In the genomic region with DNA sequence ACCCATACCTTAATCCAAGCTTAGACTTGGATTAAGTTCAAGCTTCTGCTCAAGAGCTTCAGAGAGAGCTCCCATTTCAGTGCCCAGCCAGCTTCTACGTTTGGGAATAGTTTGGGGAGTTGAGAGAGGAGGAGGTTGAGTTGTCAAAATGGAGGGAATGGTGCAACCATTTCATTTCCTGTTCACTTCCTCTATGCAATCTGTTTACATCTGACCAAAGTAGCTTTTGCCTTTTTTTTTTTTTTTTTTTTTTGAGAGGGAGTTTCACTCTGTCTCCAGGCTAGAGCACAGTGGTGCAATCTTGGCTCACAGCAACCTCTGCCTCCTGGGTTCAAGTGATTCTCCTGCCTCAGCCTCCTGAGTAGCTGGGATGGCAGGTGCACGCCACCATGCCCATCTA, we compare ENCODE assay signal across 26 cellular contexts.
A peak's percentile ranks its signal among the peaks of the same experiment; 100 is the strongest.
DNase-seq lines count a peak whose midpoint lies in the region; ATAC-seq, FAIRE-seq and TF ChIP-seq lines count a peak whose summit lies in the region.
"Had no signal": no experiment of that assay in that cellular context is flagged by ENCODE, and none has a peak within 500 bp of the region (broad histone marks: within the 10 kb centered on the region; RNA-seq: fewer than 3 reads in every experiment).

No MANE protein-coding gene starts in this region.

- in situ Hi-C loops in HepG2 (cut with HindIII; ENCODE audit: extremely low pct_ligation_motif_present, low pct_unique_long_range_greater_than_20kb), result no loop called here

- ATAC-seq in activated CD8-positive, alpha-beta memory T cell treated with anti-CD3 and anti-CD28 coated beads, Interleukin-2, amount 10 ng/mL, durations not matched to agents 7 days and 5 days, result peak; percentile 37
- peak; percentile 26 for ATAC-seq in activated B cell treated with CpG ODN at 0.5 μM for 24 hours (ENCODE audit: low read depth)
- ATAC-seq in stimulated activated memory B cell treated with anti-CD40 and anti-IgM and Interleukin-4, amounts not matched to agents 10 μg/mL and 1 μg/mL and 100 μg/mL, for 72 hours, result no peak
- ATAC-seq in HepG2, result no peak
- ATAC-seq in HG03442 (IDR thresholded peaks at IDR 0.05; ENCODE audit: unreplicated experiment), result no peak
- ATAC-seq: body of pancreas, heart left ventricle, left cardiac atrium had no signal

- intact Hi-C loops in activated B cell treated with CpG ODN at 0.5 μM for 24 hours (cut with micrococcal nuclease), result no loop called here
- intact Hi-C loops in HepG2 (cut with micrococcal nuclease; ENCODE audit: unreplicated experiment), result no loop called here

- DNase-seq in activated CD8-positive, alpha-beta memory T cell treated with anti-CD3 and anti-CD28 coated beads, Interleukin-2, amount 10 ng/mL, durations not matched to agents 7 days and 5 days, result no peak
- DNase-seq in activated CD8-positive, alpha-beta memory T cell treated with anti-CD3 and anti-CD28 coated beads, Interleukin-2, amount 50 U/mL, for 4 hours, result no peak
- DNase-seq in NB4 (ENCODE audit: low read depth) (peak; percentile 36), activated B cell treated with CpG ODN at 0.5 μM for 24 hours (no peak), KG1 (lab: John Stamatoyannopoulos, UW) (no peak), HepG2 (ENCODE audit: low spot score) (no peak)
- DNase-seq: activated effector memory CD4-positive, alpha-beta T cell treated with anti-CD3 and anti-CD28 coated beads, Interleukin-2, amount 50 U/mL, for 16 hours; activated T-cell treated with anti-CD3 and anti-CD28 coated beads for 4 hours; body of pancreas; DMS79 treated with DMSO at 0.1 percent for 48 hours; effector CD8-positive, alpha-beta T cell; erythroblast; foreskin fibroblast; HCEC 1CT; heart left ventricle; left cardiac atrium; NCI-H1417 treated with DMSO at 0.1 percent for 48 hours; NCI-H2081 treated with DMSO at 0.1 percent for 48 hours; occipital lobe; stimulated activated CD4-positive, alpha-beta T cell treated with anti-CD3 and anti-CD28 coated beads, Interleukin-1b, Interleukin-23, amount 100 ng/mL, for 48 hours; stimulated activated naive CD4-positive, alpha-beta T cell; testis; WERI-Rb-1 had no signal

- H3K36me3 Mint-ChIP-seq in activated CD8-positive, alpha-beta memory T cell treated with anti-CD3 and anti-CD28 coated beads, Interleukin-2, amount 10 ng/mL, durations not matched to agents 7 days and 5 days, result peaks cover 70% of the 10 kb centered on the region
- H3K36me3 Mint-ChIP-seq in activated B cell treated with CpG ODN at 0.5 μM for 24 hours (ENCODE audit: low read depth), result peaks cover 43% of the 10 kb centered on the region
- peaks cover 42% of the 10 kb centered on the region for H3K36me3 Mint-ChIP-seq in stimulated activated memory B cell treated with anti-CD40 and anti-IgM and Interleukin-4, amounts not matched to agents 10 μg/mL and 1 μg/mL and 100 μg/mL, for 72 hours

- H3K4me1 ChIP-seq in HepG2 (ENCODE audit: insufficient read depth, low read length), result peaks cover 30% of the 10 kb centered on the region
- H3K4me1 ChIP-seq: body of pancreas, testis had no signal

- no peaks in the 10 kb centered on the region for H3K27me3 Mint-ChIP-seq in activated CD8-positive, alpha-beta memory T cell treated with anti-CD3 and anti-CD28 coated beads, Interleukin-2, amount 10 ng/mL, durations not matched to agents 7 days and 5 days
- no peaks in the 10 kb centered on the region for H3K27me3 Mint-ChIP-seq in activated B cell treated with CpG ODN at 0.5 μM for 24 hours
- no peaks in the 10 kb centered on the region for H3K27me3 Mint-ChIP-seq in stimulated activated memory B cell treated with anti-CD40 and anti-IgM and Interleukin-4, amounts not matched to agents 10 μg/mL and 1 μg/mL and 100 μg/mL, for 72 hours

- H3K79me2 ChIP-seq in HepG2 (ENCODE audit: insufficient read depth, low read length), result no peaks in the 10 kb centered on the region

- TF ChIP-seq EP300 in HepG2 (IDR thresholded peaks at IDR 0.05; ENCODE audit: low read depth in 2 of 2, low read length in 2 of 2) (no peak), HepG2 (CRISPR knock-in tag; IDR thresholded peaks at IDR 0.05; ENCODE audit: borderline replicate concordance) (no peak)

- CTCF ChIA-PET in activated CD8-positive, alpha-beta memory T cell treated with anti-CD3 and anti-CD28 coated beads, Interleukin-2, amount 10 ng/mL, durations not matched to agents 7 days and 5 days (lab: Charles Lee), result interaction anchor here (0.7 to 3.6 kb wide), 11 partner anchors 8 to 128 kb away, joined by 3 to 13 read pairs (median 4); a partner anchor contains a TSS
- CTCF ChIA-PET in activated B cell treated with CpG ODN at 0.5 μM for 24 hours (lab: Charles Lee), result interaction anchor here (1.5 to 5.0 kb wide), 9 partner anchors 8 to 127 kb away, joined by 3 to 39 read pairs (median 7); a partner anchor contains a TSS
- CTCF ChIA-PET in HepG2 (lab: Yijun Ruan, JAX; ENCODE audit: low intra/inter-chr PET ratio, low total read pairs), result no interaction called here

- POLR2A ChIA-PET in activated B cell treated with CpG ODN at 0.5 μM for 24 hours (lab: Charles Lee), result interaction anchor here (0.8 to 7.5 kb wide), 9 partner anchors 12 to 128 kb away, joined by 3 to 167 read pairs (median 8); a partner anchor contains a TSS
- POLR2A ChIA-PET in HepG2 (lab: Yijun Ruan, JAX), result no interaction called here

- FAIRE-seq in HepG2 (lab: Jason Lieb, UNC), result no peak

- no peak overlapping the region for H2AFZ ChIP-seq in HepG2 (ENCODE audit: low read length)

- H4K20me1 ChIP-seq in HepG2 (ENCODE audit: insufficient read depth, low read length), result no peaks in the 10 kb centered on the region

- H3K9ac ChIP-seq in HepG2 (ENCODE audit: insufficient read depth, low read depth, low read length), result no peak overlapping the region

- no peak overlapping the region for H3K4me3 ChIP-seq in NB4 (ENCODE audit: low read depth, low read length)
- H3K4me3 ChIP-seq in HepG2 (replicated peaks in 1 of 3; ENCODE audit: insufficient read depth in 1 of 3, low read depth in 2 of 3, low read length in 3 of 3), result no peak overlapping the region
- H3K4me3 ChIP-seq: body of pancreas, heart left ventricle, skin epidermis, testis had no signal

- no peaks in the 10 kb centered on the region for H3K27me3 ChIP-seq in HepG2 (ENCODE audit: control insufficient read depth in 1 of 2, insufficient read depth in 2 of 2, low read length in 2 of 2)
- H3K27me3 ChIP-seq: body of pancreas, heart left ventricle, testis had no signal

- 55% methylated on average over 2 of the region's 2 CpGs for WGBS in HepG2 (ENCODE audit: low lambda C conversion rate)

- H3K9me3 ChIP-seq in HepG2 (ENCODE audit: low read length), result no peaks in the 10 kb centered on the region
- H3K9me3 ChIP-seq: body of pancreas, testis had no signal

- H3K27ac Mint-ChIP-seq in activated CD8-positive, alpha-beta memory T cell treated with anti-CD3 and anti-CD28 coated beads, Interleukin-2, amount 10 ng/mL, durations not matched to agents 7 days and 5 days, result peak overlapping the region; percentile 92
- peak overlapping the region; percentile 93 for H3K27ac Mint-ChIP-seq in activated B cell treated with CpG ODN at 0.5 μM for 24 hours
- H3K27ac Mint-ChIP-seq in stimulated activated memory B cell treated with anti-CD40 and anti-IgM and Interleukin-4, amounts not matched to agents 10 μg/mL and 1 μg/mL and 100 μg/mL, for 72 hours, result peak overlapping the region; percentile 75

- H3K4me3 Mint-ChIP-seq in activated CD8-positive, alpha-beta memory T cell treated with anti-CD3 and anti-CD28 coated beads, Interleukin-2, amount 10 ng/mL, durations not matched to agents 7 days and 5 days, result no peak overlapping the region
- no peak overlapping the region for H3K4me3 Mint-ChIP-seq in activated B cell treated with CpG ODN at 0.5 μM for 24 hours
- no peak overlapping the region for H3K4me3 Mint-ChIP-seq in stimulated activated memory B cell treated with anti-CD40 and anti-IgM and Interleukin-4, amounts not matched to agents 10 μg/mL and 1 μg/mL and 100 μg/mL, for 72 hours

- no peak overlapping the region for H3K4me2 ChIP-seq in HepG2 (ENCODE audit: low read depth, low read length)

- TF ChIP-seq CTCF in NB4 (IDR thresholded peaks at IDR 0.05; ENCODE audit: low read depth, low read length) (no peak), activated B cell treated with CpG ODN at 0.5 μM for 24 hours (IDR thresholded peaks at IDR 0.05) (no peak), HepG2 (CRISPR knock-in tag; IDR thresholded peaks at IDR 0.05) (no peak)

- no TSS peak for BruUV-seq in HepG2 (replicated peaks; lab: Mats Ljungman, UMichigan)

- TF ChIP-seq POLR2A in NB4 (IDR thresholded peaks at IDR 0.05; ENCODE audit: extremely low read depth, insufficient read length), result no peak
- no peak for TF ChIP-seq POLR2A in HepG2 (IDR thresholded peaks at IDR 0.05; ENCODE audit: insufficient read depth in 1 of 2, low read depth in 2 of 2, low read length in 2 of 2)

- H3K4me1 Mint-ChIP-seq in activated CD8-positive, alpha-beta memory T cell treated with anti-CD3 and anti-CD28 coated beads, Interleukin-2, amount 10 ng/mL, durations not matched to agents 7 days and 5 days, result peaks cover 57% of the 10 kb centered on the region
- peaks cover 73% of the 10 kb centered on the region for H3K4me1 Mint-ChIP-seq in activated B cell treated with CpG ODN at 0.5 μM for 24 hours
- peaks cover 63% of the 10 kb centered on the region for H3K4me1 Mint-ChIP-seq in stimulated activated memory B cell treated with anti-CD40 and anti-IgM and Interleukin-4, amounts not matched to agents 10 μg/mL and 1 μg/mL and 100 μg/mL, for 72 hours

- TF ChIP-seq RAD21 in HepG2 (CRISPR knock-in tag; IDR thresholded peaks at IDR 0.05), result no peak

- H3K27ac ChIP-seq in HepG2 (ENCODE audit: extremely low read length, insufficient read depth, low read length), result no peak overlapping the region
- H3K27ac ChIP-seq: body of pancreas, testis, WERI-Rb-1 had no signal

- no peaks in the 10 kb centered on the region for H3K9me3 Mint-ChIP-seq in activated CD8-positive, alpha-beta memory T cell treated with anti-CD3 and anti-CD28 coated beads, Interleukin-2, amount 10 ng/mL, durations not matched to agents 7 days and 5 days (ENCODE audit: low read depth)
- no peaks in the 10 kb centered on the region for H3K9me3 Mint-ChIP-seq in activated B cell treated with CpG ODN at 0.5 μM for 24 hours
- H3K9me3 Mint-ChIP-seq in stimulated activated memory B cell treated with anti-CD40 and anti-IgM and Interleukin-4, amounts not matched to agents 10 μg/mL and 1 μg/mL and 100 μg/mL, for 72 hours, result peaks cover 3% of the 10 kb centered on the region

- H3K36me3 ChIP-seq in HepG2 (replicated peaks in 1 of 2; ENCODE audit: control insufficient read depth in 1 of 2, insufficient read depth in 2 of 2, low read length in 2 of 2), result no peaks in the 10 kb centered on the region
- H3K36me3 ChIP-seq: WERI-Rb-1 had no signal

TF ChIP-seq in HepG2, 621 proteins besides CTCF, POLR2A, EP300 and RAD21 (continues in another document):
- TF ChIP-seq RBM39 (IDR thresholded peaks at IDR 0.05; ENCODE audit: low read depth, low read length, poor library complexity, severe bottlenecking) (no peak), MEIS1 (CRISPR knock-in tag; IDR thresholded peaks at IDR 0.05; ENCODE audit: borderline replicate concordance) (no peak), ZBTB1 (CRISPR knock-in tag; IDR thresholded peaks at IDR 0.05; ENCODE audit: borderline replicate concordance) (no peak)

Comparison
In these comparisons a context has a peak if more than half of its experiments do, and no peak if none do; other contexts are left out.
1. ATAC-seq: peak in activated CD8-positive, alpha-beta memory T cell treated with anti-CD3 and anti-CD28 coated beads, Interleukin-2, amount 10 ng/mL, durations not matched to agents 7 days and 5 days (single experiment) and activated B cell treated with CpG ODN at 0.5 μM for 24 hours (single experiment); none in stimulated activated memory B cell treated with anti-CD40 and anti-IgM and Interleukin-4, amounts not matched to agents 10 μg/mL and 1 μg/mL and 100 μg/mL, for 72 hours (single experiment), HepG2 (single experiment) and HG03442 (single experiment).
2. Peak in every context shown above with its lines, with median percentiles within 50 percentile points of each other: H3K27ac Mint-ChIP-seq.